1 cellular context compared by ENCODE assay signal in the genomic region with DNA sequence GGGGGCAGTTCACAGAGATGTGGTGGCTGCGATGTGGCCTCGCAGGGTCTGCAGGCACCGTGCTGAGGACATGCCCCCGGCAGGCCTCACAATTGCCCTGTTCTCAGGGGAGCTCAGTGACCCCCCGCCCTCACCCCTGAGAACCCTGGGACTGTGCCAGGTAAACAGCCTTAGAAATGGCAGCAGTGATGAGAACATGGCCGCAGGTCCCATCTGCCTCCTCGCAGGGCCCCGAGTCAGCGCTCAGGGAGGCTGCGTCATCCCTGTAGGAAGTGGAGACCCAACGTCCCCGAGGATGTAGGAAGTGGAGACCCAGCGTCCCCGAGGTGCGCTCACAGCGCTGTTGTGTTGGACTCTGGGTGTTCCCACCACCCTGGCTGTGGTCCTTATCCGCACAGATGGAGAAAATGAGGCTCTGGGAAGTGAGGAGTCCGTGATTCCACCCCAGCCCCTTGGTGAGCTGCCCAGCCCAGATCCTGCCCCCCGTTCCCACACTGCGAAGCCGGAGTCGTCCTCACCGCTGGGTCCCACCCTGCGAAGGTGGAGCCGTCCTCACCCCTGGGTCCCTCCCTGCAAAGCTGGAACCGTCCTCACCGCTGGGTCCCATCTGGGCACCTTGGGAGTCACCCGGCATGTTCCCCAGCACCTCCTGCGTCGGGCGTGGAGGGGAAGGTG.
TF ChIP-seq lines count a peak whose summit lies in the region.

No MANE protein-coding gene starts in this region.

TF ChIP-seq in HepG2, 621 proteins besides CTCF, POLR2A, EP300 and RAD21 (continued from another document):
- TF ChIP-seq, protein P1, sequence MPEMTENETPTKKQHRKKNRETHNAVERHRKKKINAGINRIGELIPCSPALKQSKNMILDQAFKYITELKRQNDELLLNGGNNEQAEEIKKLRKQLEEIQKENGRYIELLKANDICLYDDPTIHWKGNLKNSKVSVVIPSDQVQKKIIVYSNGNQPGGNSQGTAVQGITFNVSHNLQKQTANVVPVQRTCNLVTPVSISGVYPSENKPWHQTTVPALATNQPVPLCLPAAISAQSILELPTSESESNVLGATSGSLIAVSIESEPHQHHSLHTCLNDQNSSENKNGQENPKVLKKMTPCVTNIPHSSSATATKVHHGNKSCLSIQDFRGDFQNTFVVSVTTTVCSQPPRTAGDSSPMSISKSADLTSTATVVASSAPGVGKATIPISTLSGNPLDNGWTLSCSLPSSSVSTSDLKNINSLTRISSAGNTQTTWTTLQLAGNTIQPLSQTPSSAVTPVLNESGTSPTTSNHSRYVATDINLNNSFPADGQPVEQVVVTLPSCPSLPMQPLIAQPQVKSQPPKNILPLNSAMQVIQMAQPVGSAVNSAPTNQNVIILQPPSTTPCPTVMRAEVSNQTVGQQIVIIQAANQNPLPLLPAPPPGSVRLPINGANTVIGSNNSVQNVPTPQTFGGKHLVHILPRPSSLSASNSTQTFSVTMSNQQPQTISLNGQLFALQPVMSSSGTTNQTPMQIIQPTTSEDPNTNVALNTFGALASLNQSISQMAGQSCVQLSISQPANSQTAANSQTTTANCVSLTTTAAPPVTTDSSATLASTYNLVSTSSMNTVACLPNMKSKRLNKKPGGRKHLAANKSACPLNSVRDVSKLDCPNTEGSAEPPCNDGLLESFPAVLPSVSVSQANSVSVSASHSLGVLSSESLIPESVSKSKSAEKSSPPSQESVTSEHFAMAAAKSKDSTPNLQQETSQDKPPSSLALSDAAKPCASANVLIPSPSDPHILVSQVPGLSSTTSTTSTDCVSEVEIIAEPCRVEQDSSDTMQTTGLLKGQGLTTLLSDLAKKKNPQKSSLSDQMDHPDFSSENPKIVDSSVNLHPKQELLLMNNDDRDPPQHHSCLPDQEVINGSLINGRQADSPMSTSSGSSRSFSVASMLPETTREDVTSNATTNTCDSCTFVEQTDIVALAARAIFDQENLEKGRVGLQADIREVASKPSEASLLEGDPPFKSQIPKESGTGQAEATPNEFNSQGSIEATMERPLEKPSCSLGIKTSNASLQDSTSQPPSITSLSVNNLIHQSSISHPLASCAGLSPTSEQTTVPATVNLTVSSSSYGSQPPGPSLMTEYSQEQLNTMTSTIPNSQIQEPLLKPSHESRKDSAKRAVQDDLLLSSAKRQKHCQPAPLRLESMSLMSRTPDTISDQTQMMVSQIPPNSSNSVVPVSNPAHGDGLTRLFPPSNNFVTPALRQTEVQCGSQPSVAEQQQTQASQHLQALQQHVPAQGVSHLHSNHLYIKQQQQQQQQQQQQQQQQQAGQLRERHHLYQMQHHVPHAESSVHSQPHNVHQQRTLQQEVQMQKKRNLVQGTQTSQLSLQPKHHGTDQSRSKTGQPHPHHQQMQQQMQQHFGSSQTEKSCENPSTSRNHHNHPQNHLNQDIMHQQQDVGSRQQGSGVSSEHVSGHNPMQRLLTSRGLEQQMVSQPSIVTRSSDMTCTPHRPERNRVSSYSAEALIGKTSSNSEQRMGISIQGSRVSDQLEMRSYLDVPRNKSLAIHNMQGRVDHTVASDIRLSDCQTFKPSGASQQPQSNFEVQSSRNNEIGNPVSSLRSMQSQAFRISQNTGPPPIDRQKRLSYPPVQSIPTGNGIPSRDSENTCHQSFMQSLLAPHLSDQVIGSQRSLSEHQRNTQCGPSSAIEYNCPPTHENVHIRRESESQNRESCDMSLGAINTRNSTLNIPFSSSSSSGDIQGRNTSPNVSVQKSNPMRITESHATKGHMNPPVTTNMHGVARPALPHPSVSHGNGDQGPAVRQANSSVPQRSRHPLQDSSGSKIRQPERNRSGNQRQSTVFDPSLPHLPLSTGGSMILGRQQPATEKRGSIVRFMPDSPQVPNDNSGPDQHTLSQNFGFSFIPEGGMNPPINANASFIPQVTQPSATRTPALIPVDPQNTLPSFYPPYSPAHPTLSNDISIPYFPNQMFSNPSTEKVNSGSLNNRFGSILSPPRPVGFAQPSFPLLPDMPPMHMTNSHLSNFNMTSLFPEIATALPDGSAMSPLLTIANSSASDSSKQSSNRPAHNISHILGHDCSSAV (CRISPR knock-in tag; IDR thresholded peaks at IDR 0.05; ENCODE audit: borderline replicate concordance) = no peak
- TF ChIP-seq, protein P2, sequence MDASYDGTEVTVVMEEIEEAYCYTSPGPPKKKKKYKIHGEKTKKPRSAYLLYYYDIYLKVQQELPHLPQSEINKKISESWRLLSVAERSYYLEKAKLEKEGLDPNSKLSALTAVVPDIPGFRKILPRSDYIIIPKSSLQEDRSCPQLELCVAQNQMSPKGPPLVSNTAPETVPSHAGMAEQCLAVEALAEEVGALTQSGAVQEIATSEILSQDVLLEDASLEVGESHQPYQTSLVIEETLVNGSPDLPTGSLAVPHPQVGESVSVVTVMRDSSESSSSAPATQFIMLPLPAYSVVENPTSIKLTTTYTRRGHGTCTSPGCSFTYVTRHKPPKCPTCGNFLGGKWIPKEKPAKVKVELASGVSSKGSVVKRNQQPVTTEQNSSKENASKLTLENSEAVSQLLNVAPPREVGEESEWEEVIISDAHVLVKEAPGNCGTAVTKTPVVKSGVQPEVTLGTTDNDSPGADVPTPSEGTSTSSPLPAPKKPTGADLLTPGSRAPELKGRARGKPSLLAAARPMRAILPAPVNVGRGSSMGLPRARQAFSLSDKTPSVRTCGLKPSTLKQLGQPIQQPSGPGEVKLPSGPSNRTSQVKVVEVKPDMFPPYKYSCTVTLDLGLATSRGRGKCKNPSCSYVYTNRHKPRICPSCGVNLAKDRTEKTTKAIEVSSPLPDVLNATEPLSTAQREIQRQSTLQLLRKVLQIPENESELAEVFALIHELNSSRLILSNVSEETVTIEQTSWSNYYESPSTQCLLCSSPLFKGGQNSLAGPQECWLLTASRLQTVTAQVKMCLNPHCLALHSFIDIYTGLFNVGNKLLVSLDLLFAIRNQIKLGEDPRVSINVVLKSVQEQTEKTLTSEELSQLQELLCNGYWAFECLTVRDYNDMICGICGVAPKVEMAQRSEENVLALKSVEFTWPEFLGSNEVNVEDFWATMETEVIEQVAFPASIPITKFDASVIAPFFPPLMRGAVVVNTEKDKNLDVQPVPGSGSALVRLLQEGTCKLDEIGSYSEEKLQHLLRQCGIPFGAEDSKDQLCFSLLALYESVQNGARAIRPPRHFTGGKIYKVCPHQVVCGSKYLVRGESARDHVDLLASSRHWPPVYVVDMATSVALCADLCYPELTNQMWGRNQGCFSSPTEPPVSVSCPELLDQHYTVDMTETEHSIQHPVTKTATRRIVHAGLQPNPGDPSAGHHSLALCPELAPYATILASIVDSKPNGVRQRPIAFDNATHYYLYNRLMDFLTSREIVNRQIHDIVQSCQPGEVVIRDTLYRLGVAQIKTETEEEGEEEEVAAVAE (CRISPR knock-in tag; IDR thresholded peaks at IDR 0.05; ENCODE audit: borderline replicate concordance) = no peak
- TF ChIP-seq HNRNPH1 (optimal IDR thresholded peaks at IDR 0.05; ENCODE audit: low read depth, low read length) (no peak), HNF4G (IDR thresholded peaks at IDR 0.05; ENCODE audit: borderline replicate concordance, low read depth, low read length) (no peak), HNF4G (CRISPR knock-in tag; IDR thresholded peaks at IDR 0.05; ENCODE audit: borderline replicate concordance, low read depth) (no peak), ZNF782 (CRISPR knock-in tag; IDR thresholded peaks at IDR 0.05; ENCODE audit: borderline replicate concordance) (no peak), ZNF713 (CRISPR knock-in tag; IDR thresholded peaks at IDR 0.05) (no peak)
- TF ChIP-seq, protein P3, sequence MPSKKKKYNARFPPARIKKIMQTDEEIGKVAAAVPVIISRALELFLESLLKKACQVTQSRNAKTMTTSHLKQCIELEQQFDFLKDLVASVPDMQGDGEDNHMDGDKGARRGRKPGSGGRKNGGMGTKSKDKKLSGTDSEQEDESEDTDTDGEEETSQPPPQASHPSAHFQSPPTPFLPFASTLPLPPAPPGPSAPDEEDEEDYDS (CRISPR knock-in tag; IDR thresholded peaks at IDR 0.05) = no peak
- TF ChIP-seq, protein P4, sequence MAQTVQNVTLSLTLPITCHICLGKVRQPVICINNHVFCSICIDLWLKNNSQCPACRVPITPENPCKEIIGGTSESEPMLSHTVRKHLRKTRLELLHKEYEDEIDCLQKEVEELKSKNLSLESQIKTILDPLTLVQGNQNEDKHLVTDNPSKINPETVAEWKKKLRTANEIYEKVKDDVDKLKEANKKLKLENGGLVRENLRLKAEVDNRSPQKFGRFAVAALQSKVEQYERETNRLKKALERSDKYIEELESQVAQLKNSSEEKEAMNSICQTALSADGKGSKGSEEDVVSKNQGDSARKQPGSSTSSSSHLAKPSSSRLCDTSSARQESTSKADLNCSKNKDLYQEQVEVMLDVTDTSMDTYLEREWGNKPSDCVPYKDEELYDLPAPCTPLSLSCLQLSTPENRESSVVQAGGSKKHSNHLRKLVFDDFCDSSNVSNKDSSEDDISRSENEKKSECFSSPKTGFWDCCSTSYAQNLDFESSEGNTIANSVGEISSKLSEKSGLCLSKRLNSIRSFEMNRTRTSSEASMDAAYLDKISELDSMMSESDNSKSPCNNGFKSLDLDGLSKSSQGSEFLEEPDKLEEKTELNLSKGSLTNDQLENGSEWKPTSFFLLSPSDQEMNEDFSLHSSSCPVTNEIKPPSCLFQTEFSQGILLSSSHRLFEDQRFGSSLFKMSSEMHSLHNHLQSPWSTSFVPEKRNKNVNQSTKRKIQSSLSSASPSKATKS (CRISPR knock-in tag; IDR thresholded peaks at IDR 0.05) = no peak
- TF ChIP-seq, protein P5, sequence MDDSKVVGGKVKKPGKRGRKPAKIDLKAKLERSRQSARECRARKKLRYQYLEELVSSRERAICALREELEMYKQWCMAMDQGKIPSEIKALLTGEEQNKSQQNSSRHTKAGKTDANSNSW (CRISPR knock-in tag; IDR thresholded peaks at IDR 0.05; ENCODE audit: borderline replicate concordance) = no peak
- TF ChIP-seq, protein P6, sequence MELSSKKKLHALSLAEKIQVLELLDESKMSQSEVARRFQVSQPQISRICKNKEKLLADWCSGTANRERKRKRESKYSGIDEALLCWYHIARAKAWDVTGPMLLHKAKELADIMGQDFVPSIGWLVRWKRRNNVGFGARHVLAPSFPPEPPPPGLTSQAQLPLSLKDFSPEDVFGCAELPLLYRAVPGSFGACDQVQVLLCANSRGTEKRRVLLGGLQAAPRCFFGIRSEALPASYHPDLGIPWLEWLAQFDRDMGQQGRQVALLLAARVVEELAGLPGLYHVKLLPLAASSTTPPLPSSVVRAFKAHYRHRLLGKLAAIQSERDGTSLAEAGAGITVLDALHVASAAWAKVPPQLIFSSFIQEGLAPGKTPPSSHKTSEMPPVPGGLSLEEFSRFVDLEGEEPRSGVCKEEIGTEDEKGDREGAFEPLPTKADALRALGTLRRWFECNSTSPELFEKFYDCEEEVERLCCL (CRISPR knock-in tag; IDR thresholded peaks at IDR 0.05; ENCODE audit: borderline replicate concordance) = no peak
- TF ChIP-seq, protein P7, sequence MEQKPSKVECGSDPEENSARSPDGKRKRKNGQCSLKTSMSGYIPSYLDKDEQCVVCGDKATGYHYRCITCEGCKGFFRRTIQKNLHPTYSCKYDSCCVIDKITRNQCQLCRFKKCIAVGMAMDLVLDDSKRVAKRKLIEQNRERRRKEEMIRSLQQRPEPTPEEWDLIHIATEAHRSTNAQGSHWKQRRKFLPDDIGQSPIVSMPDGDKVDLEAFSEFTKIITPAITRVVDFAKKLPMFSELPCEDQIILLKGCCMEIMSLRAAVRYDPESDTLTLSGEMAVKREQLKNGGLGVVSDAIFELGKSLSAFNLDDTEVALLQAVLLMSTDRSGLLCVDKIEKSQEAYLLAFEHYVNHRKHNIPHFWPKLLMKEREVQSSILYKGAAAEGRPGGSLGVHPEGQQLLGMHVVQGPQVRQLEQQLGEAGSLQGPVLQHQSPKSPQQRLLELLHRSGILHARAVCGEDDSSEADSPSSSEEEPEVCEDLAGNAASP (CRISPR knock-in tag; IDR thresholded peaks at IDR 0.05; ENCODE audit: borderline replicate concordance) = no peak
